2 cellular contexts compared by ENCODE assay signal in the genomic region with DNA sequence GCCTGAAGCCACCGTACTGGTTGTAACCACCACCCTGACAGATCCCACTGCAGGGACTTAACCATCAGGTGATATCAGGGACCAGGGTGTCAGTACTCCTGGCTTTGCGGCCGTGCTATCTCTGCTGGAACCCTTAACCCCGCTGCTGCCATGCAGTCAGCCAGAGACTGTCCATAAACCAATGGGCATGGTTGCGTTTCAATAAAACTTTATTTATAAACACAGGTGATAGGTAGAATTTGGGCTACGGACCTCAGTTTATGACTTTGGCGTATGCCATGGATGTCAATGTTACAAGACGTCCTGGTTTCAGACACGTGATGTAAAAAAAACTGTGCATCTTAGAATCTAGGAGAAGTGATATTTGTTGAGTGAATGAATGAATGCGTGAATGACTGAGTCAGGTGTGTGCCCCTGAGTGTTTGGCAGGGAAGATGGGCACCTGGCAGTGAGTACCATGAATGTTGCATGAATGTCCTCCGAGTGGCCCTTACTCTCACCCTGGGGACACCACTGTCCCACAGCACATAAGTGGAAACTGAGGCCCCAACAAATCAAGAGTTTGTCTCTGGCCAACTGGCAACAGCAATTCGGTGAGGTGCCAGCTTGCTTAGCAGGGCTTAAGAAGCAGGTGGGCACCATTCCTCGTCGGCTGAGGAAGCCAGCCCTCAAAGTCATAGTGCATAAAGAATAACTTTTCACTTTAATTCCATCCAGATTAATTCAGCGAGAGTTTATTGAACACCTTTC.
TF ChIP-seq lines count a peak whose summit lies in the region.

No MANE protein-coding gene starts in this region.

TF ChIP-seq in WTC11, 78 proteins besides CTCF, POLR2A, EP300 and RAD21 (continued from another document and continues in another):
- TF ChIP-seq, protein P1, sequence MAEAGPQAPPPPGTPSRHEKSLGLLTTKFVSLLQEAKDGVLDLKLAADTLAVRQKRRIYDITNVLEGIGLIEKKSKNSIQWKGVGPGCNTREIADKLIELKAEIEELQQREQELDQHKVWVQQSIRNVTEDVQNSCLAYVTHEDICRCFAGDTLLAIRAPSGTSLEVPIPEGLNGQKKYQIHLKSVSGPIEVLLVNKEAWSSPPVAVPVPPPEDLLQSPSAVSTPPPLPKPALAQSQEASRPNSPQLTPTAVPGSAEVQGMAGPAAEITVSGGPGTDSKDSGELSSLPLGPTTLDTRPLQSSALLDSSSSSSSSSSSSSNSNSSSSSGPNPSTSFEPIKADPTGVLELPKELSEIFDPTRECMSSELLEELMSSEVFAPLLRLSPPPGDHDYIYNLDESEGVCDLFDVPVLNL (CRISPR knock-in tag; IDR thresholded peaks at IDR 0.05; ENCODE audit: borderline replicate concordance, low read depth): no peak
- TF ChIP-seq ZMAT4 (CRISPR knock-in tag; IDR thresholded peaks at IDR 0.05): no peak
- TF ChIP-seq PRRX2 (CRISPR knock-in tag; IDR thresholded peaks at IDR 0.05): no peak
- TF ChIP-seq, protein P2, sequence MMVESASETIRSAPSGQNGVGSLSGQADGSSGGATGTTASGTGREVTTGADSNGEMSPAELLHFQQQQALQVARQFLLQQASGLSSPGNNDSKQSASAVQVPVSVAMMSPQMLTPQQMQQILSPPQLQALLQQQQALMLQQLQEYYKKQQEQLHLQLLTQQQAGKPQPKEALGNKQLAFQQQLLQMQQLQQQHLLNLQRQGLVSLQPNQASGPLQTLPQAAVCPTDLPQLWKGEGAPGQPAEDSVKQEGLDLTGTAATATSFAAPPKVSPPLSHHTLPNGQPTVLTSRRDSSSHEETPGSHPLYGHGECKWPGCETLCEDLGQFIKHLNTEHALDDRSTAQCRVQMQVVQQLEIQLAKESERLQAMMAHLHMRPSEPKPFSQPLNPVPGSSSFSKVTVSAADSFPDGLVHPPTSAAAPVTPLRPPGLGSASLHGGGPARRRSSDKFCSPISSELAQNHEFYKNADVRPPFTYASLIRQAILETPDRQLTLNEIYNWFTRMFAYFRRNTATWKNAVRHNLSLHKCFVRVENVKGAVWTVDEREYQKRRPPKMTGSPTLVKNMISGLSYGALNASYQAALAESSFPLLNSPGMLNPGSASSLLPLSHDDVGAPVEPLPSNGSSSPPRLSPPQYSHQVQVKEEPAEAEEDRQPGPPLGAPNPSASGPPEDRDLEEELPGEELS (CRISPR knock-in tag; IDR thresholded peaks at IDR 0.05): no peak
- TF ChIP-seq SMAD3 (CRISPR knock-in tag; IDR thresholded peaks at IDR 0.05; ENCODE audit: borderline replicate concordance): no peak
- TF ChIP-seq ZNF671 (CRISPR knock-in tag; IDR thresholded peaks at IDR 0.05): no peak
- no peak for TF ChIP-seq GRHL2 (CRISPR knock-in tag; IDR thresholded peaks at IDR 0.05; ENCODE audit: insufficient replicate concordance, severe bottlenecking)
- no peak for TF ChIP-seq E2F5 (CRISPR knock-in tag; IDR thresholded peaks at IDR 0.05)
- TF ChIP-seq, protein P3, sequence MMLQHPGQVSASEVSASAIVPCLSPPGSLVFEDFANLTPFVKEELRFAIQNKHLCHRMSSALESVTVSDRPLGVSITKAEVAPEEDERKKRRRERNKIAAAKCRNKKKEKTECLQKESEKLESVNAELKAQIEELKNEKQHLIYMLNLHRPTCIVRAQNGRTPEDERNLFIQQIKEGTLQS (CRISPR knock-in tag; conservative IDR thresholded peaks at IDR 0.05): no peak
- TF ChIP-seq OVOL2 (CRISPR knock-in tag; IDR thresholded peaks at IDR 0.05; ENCODE audit: borderline replicate concordance): no peak
- TF ChIP-seq, protein P4, sequence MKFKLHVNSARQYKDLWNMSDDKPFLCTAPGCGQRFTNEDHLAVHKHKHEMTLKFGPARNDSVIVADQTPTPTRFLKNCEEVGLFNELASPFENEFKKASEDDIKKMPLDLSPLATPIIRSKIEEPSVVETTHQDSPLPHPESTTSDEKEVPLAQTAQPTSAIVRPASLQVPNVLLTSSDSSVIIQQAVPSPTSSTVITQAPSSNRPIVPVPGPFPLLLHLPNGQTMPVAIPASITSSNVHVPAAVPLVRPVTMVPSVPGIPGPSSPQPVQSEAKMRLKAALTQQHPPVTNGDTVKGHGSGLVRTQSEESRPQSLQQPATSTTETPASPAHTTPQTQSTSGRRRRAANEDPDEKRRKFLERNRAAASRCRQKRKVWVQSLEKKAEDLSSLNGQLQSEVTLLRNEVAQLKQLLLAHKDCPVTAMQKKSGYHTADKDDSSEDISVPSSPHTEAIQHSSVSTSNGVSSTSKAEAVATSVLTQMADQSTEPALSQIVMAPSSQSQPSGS (CRISPR knock-in tag; IDR thresholded peaks at IDR 0.05; ENCODE audit: borderline replicate concordance, low read depth): no peak
- TF ChIP-seq NFATC4 (CRISPR knock-in tag; IDR thresholded peaks at IDR 0.05): no peak
- no peak for TF ChIP-seq ZNF281 (CRISPR knock-in tag; IDR thresholded peaks at IDR 0.05)
- no peak for TF ChIP-seq FOXJ3 (CRISPR knock-in tag; IDR thresholded peaks at IDR 0.05; ENCODE audit: borderline replicate concordance)
- no peak for TF ChIP-seq ZNF317 (CRISPR knock-in tag; IDR thresholded peaks at IDR 0.05; ENCODE audit: borderline replicate concordance, low read depth)

TF ChIP-seq in K562, 482 proteins besides CTCF, POLR2A, EP300 and RAD21 (continued from another document):
- TF ChIP-seq, protein P5, sequence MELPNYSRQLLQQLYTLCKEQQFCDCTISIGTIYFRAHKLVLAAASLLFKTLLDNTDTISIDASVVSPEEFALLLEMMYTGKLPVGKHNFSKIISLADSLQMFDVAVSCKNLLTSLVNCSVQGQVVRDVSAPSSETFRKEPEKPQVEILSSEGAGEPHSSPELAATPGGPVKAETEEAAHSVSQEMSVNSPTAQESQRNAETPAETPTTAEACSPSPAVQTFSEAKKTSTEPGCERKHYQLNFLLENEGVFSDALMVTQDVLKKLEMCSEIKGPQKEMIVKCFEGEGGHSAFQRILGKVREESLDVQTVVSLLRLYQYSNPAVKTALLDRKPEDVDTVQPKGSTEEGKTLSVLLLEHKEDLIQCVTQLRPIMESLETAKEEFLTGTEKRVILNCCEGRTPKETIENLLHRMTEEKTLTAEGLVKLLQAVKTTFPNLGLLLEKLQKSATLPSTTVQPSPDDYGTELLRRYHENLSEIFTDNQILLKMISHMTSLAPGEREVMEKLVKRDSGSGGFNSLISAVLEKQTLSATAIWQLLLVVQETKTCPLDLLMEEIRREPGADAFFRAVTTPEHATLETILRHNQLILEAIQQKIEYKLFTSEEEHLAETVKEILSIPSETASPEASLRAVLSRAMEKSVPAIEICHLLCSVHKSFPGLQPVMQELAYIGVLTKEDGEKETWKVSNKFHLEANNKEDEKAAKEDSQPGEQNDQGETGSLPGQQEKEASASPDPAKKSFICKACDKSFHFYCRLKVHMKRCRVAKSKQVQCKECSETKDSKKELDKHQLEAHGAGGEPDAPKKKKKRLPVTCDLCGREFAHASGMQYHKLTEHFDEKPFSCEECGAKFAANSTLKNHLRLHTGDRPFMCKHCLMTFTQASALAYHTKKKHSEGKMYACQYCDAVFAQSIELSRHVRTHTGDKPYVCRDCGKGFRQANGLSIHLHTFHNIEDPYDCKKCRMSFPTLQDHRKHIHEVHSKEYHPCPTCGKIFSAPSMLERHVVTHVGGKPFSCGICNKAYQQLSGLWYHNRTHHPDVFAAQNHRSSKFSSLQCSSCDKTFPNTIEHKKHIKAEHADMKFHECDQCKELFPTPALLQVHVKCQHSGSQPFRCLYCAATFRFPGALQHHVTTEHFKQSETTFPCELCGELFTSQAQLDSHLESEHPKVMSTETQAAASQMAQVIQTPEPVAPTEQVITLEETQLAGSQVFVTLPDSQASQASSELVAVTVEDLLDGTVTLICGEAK (IDR thresholded peaks at IDR 0.05): peak; percentile 90
- TF ChIP-seq, protein P5 (CRISPR knock-in tag; IDR thresholded peaks at IDR 0.05): peak; percentile 90
TF ChIP-seq in K562: peak in this region for 1.
